17 cellular contexts compared by ENCODE assay signal in the genomic region with DNA sequence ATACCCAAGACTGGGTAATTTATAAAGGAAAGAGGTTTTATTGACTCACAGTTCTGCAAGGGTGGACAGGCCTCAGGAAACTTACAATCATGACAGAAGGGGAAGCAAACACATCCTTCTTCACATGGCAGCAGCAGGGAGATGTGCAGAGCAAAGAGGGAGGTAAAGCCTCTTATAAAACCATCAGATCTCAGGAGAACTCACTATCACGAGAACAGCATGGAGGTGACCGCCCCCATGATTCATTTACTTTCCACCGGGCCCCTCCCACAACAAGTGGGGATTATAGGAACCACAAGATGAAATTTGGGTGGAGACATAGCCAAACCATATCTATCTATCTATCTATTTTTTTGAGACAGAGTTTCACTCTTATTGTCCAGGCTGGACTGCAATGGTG. TPM values are rescaled to one million over a fixed set of nuclear protein-coding genes. Genes with fewer than 3 reads are reported as not detected.
"Had no signal": no experiment of that assay in that cellular context is flagged by ENCODE, and none has a peak within 500 bp of the region (broad histone marks: within the 10 kb centered on the region; RNA-seq: fewer than 3 reads in every experiment).

No MANE protein-coding gene starts in this region.

- H3K9me3 ChIP-seq: body of pancreas, upper lobe of left lung had no signal

- DNase-seq: activated B cell treated with CpG ODN at 0.5 μM for 24 hours; activated CD4-positive, alpha-beta T cell treated with anti-CD3 and anti-CD28 coated beads, Interleukin-2, amount 50 U/mL, for 1 hour; activated gamma-delta T cell; activated T-cell treated with anti-CD3 and anti-CD28 coated beads, Interleukin-2, amount 50 U/mL, for 4 hours; amniotic stem cell; body of pancreas; central memory CD4-positive, alpha-beta T cell; effector CD4-positive, alpha-beta T cell; kidney glomerular epithelial cell; retina; stimulated activated CD4-positive, alpha-beta T cell treated with anti-CD3 and anti-CD28 coated beads, Interleukin-4, amount 100 ng/mL, for 1 hour; stimulated activated CD8-positive, alpha-beta memory T cell treated with anti-CD3 and anti-CD28 coated beads, Interleukin-4, amount 100 ng/mL, for 48 hours; stimulated activated naive CD8-positive, alpha-beta T cell treated with anti-CD3 and anti-CD28 coated beads, Interleukin-15, Interleukin-2, amounts not matched to agents 100 U/mL and 50 U/mL, for 24 hours; T1000; upper lobe of left lung had no signal

- H3K9me3 Mint-ChIP-seq: activated B cell treated with CpG ODN at 0.5 μM for 24 hours; activated T-cell treated with anti-CD3 and anti-CD28 coated beads, Interleukin-2, amount 50 U/mL, for 4 hours had no signal

- H3K27me3 Mint-ChIP-seq: activated B cell treated with CpG ODN at 0.5 μM for 24 hours had no signal

- H3K4me3 Mint-ChIP-seq: activated B cell treated with CpG ODN at 0.5 μM for 24 hours; activated T-cell treated with anti-CD3 and anti-CD28 coated beads, Interleukin-2, amount 50 U/mL, for 4 hours had no signal

- H3K27ac Mint-ChIP-seq: activated B cell treated with CpG ODN at 0.5 μM for 24 hours had no signal

- H3K4me3 ChIP-seq: body of pancreas, coronary artery, upper lobe of left lung had no signal

- H3K27ac ChIP-seq: body of pancreas, coronary artery, upper lobe of left lung had no signal

- H3K27me3 ChIP-seq: body of pancreas, upper lobe of left lung had no signal

RNA-seq across cellular contexts. Expression of a gene that starts 10.0 kb away (rescaled TPM):
- total RNA-seq: body of pancreas, mesenteric fat pad had no signal
